ENCODE assay signal across 8 cellular contexts in the genomic region with DNA sequence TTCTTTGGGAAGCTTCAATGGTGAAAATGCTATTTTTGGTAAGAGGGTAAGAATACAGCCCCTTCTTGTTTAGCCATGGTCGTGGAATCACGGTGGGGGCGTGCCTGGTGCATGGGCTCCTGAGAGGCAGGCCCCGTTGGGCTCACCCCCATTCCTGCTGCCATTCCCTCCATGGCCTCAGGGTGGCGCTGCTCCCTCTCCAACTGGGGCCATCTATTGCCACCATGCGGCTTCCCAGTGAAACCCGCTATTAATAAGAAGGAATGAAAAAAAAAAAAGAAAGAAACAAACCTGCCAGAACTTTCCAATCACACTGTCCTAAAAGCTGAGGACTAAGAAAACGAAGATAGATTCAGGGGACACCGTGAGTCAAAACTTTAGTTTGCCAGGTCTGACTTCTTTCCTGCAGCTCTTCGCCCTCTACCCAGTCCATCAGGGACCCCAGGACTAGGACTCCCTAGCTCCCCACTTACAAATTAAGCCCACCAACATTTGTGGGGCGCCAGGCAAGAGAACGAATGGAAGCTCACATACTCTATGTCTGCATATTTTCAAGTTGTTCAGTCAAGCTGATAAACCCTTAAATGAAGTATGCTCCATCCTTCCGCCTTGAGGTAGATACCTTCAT. TPM values are rescaled to one million over a fixed set of nuclear protein-coding genes. Genes with fewer than 3 reads are reported as not detected.
DNase-seq lines count a peak whose midpoint lies in the region; ATAC-seq and TF ChIP-seq lines count a peak whose summit lies in the region.

No MANE protein-coding gene starts in this region.

- WGBS in gastroesophageal sphincter (ENCODE audit: low coverage in 1 of 2), 2 donors, result 32 to 42% methylated on average over 6 to 7 of the region's 13 CpGs
- WGBS in transverse colon (ENCODE audit: low coverage in 1 of 2), 2 donors, result 29 to 38% methylated on average over 6 to 13 of the region's 13 CpGs

- peak; percentile 82 for DNase-seq in AG08396 (ENCODE audit: low spot score)
- DNase-seq in SJSA1 (ENCODE audit: low read depth in 1 of 2, low spot score in 2 of 2), result peak; percentile 74 to 80
- DNase-seq in activated gamma-delta T cell (lab: John Stamatoyannopoulos, UW), result peak; percentile 38
- peak; percentile 86 for DNase-seq in transverse colon

- H3K4me1 ChIP-seq in KMS-11 (ENCODE audit: low read depth, poor library complexity, severe bottlenecking), result peaks cover 12% of the 10 kb centered on the region
- H3K4me1 ChIP-seq in SJSA1 (replicated peaks), result 0 out of 2 replicates have a peak, but pooled peaks cover 2% of the 10 kb centered on the region
- peaks cover 0 to 24% (median 2%) of the 10 kb centered on the region in 3 donors for H3K4me1 ChIP-seq in gastroesophageal sphincter
- no peaks in the 10 kb centered on the region for H3K4me1 ChIP-seq in parathyroid adenoma
- H3K4me1 ChIP-seq in transverse colon, result peaks cover 0 to 6% (median 0%) of the 10 kb centered on the region in 4 donors

- H3K9me3 ChIP-seq in SJSA1 (replicated peaks) (no peaks in the 10 kb centered on the region), gastroesophageal sphincter (no peaks in the 10 kb centered on the region), parathyroid adenoma (ENCODE audit: control insufficient read depth, low read length) (no peaks in the 10 kb centered on the region), transverse colon (no peaks in the 10 kb centered on the region)

- no peaks in the 10 kb centered on the region for H4K20me1 ChIP-seq in KMS-11 (ENCODE audit: insufficient read depth)

- in situ Hi-C loops in transverse colon (cut with MboI; ENCODE audit: low pct_ligation_motif_present in 1 of 4, low pct_unique_long_range_greater_than_20kb in 1 of 4, low sequenced_read_pairs in 3 of 4), result loop anchor here (5.0 to 25.0 kb wide), 4 partner anchors 67 to 130 kb away; no protein-coding TSS in a partner anchor

- H3K4me2 ChIP-seq in KMS-11 (no peak overlapping the region), parathyroid adenoma (ENCODE audit: low read length) (no peak overlapping the region)

- intact Hi-C loops in transverse colon (cut with DNase I; ENCODE audit: low total_unique reads), result loop anchor here (5.0 kb wide), 2 partner anchors 75 to 120 kb away; no protein-coding TSS in a partner anchor

- H3K36me3 ChIP-seq in KMS-11 (ENCODE audit: insufficient read depth), result no peaks in the 10 kb centered on the region
- no peaks in the 10 kb centered on the region for H3K36me3 ChIP-seq in SJSA1
- H3K36me3 ChIP-seq in gastroesophageal sphincter, result no peaks in the 10 kb centered on the region
- H3K36me3 ChIP-seq in parathyroid adenoma (ENCODE audit: control insufficient read depth, insufficient read depth, low read length), result no peaks in the 10 kb centered on the region
- H3K36me3 ChIP-seq in transverse colon, result no peaks in the 10 kb centered on the region

- H3K4me3 ChIP-seq in KMS-11 (IDR thresholded peaks at IDR 0.05; ENCODE audit: insufficient read depth, low read depth, low read length) (no peak overlapping the region), SJSA1 (no peak overlapping the region), gastroesophageal sphincter (no peak overlapping the region), parathyroid adenoma (ENCODE audit: low read depth, low read length) (no peak overlapping the region), transverse colon (no peak overlapping the region)

- H3K9ac ChIP-seq in KMS-11 (no peak overlapping the region), parathyroid adenoma (no peak overlapping the region)

- H2AFZ ChIP-seq in KMS-11 (ENCODE audit: low read depth), result no peak overlapping the region
- H2AFZ ChIP-seq in parathyroid adenoma, result no peak overlapping the region

- TF ChIP-seq POLR2A in gastroesophageal sphincter (IDR thresholded peaks at IDR 0.05) (no peak), transverse colon (IDR thresholded peaks at IDR 0.05) (no peak)

- TF ChIP-seq EP300 in gastroesophageal sphincter (IDR thresholded peaks at IDR 0.05) (no peak), transverse colon (IDR thresholded peaks at IDR 0.05; ENCODE audit: low read depth) (no peak)

- ATAC-seq in GM19023 (IDR thresholded peaks at IDR 0.05; ENCODE audit: unreplicated experiment) (peak; percentile 81), gastroesophageal sphincter (peak; percentile 80)

- no peak overlapping the region for H3K27ac ChIP-seq in KMS-11
- H3K27ac ChIP-seq in SJSA1, result no peak overlapping the region
- H3K27ac ChIP-seq in gastroesophageal sphincter, result no peak overlapping the region
- H3K27ac ChIP-seq in parathyroid adenoma, result no peak overlapping the region
- H3K27ac ChIP-seq in transverse colon, result no peak overlapping the region

- H3K79me2 ChIP-seq in KMS-11 (ENCODE audit: insufficient read depth, low read depth) (no peaks in the 10 kb centered on the region), parathyroid adenoma (no peaks in the 10 kb centered on the region)

- TF ChIP-seq CTCF in KMS-11 (conservative IDR thresholded peaks at IDR 0.05; ENCODE audit: low read depth, low read length) (peak; percentile 96), gastroesophageal sphincter (IDR thresholded peaks at IDR 0.05) (peak; percentile 95 to 99 (median 98)), parathyroid adenoma (IDR thresholded peaks at IDR 0.05) (peak; percentile 83), transverse colon (IDR thresholded peaks at IDR 0.05) (peak; percentile 98 to 99 (median 99))

- H3K27me3 ChIP-seq in KMS-11 (ENCODE audit: insufficient read depth, low read depth) (no peaks in the 10 kb centered on the region), SJSA1 (replicated peaks) (no peaks in the 10 kb centered on the region), gastroesophageal sphincter (no peaks in the 10 kb centered on the region), parathyroid adenoma (ENCODE audit: control insufficient read depth, insufficient read depth, low read length) (no peaks in the 10 kb centered on the region), transverse colon (no peaks in the 10 kb centered on the region)

RNA-seq across cellular contexts. Expression of gene ABHD2, which starts 30.6 kb away (rescaled TPM):
- total RNA-seq in SJSA1 (2014; rRNA removed; shearing (Covaris generic)), result 20.9 and 32.6 TPM in 2 replicates
- total RNA-seq in gastroesophageal sphincter, result 100 to 1,000 TPM in 1 of 4 donors, 10 to 100 TPM in 3; 54.6 to 108 (median 75.9) TPM
- total RNA-seq in transverse colon, result 10 to 100 TPM; 37.8 to 81.5 (median 58.3) TPM
